ENCODE assay signal across 8 cellular contexts in genomic region chr5:173888473-173889135, GRCh38. TPM values are rescaled to one million over a fixed set of nuclear protein-coding genes. Genes with fewer than 3 reads are reported as not detected.
DNase-seq lines count a peak whose midpoint lies in the region; ATAC-seq lines count a peak whose summit lies in the region.

No MANE protein-coding gene starts in this region.

- H3K4me3 ChIP-seq in SJSA1: peak overlapping the region; percentile 61
- peak overlapping the region; percentile 61 to 90 for H3K4me3 ChIP-seq in muscle layer of duodenum (ENCODE audit: low read depth in 1 of 2, low read length in 2 of 2)

- no peaks in the 10 kb centered on the region for H3K27me3 ChIP-seq in SJSA1 (replicated peaks)
- no peaks in the 10 kb centered on the region for H3K27me3 ChIP-seq in muscle layer of duodenum (ENCODE audit: low read depth, low read length)

- H3K27ac ChIP-seq in SJSA1 (peak overlapping the region; percentile 39), muscle layer of duodenum (ENCODE audit: low read length) (peak overlapping the region; percentile 82)

- ATAC-seq in GM21528 (IDR thresholded peaks at IDR 0.05; ENCODE audit: low FRiP score, unreplicated experiment): no peak
- ATAC-seq in HG03039 (IDR thresholded peaks at IDR 0.05; ENCODE audit: unreplicated experiment): no peak

- DNase-seq in NCI-H1092 treated with DMSO at 0.1 percent for 48 hours (lab: John Stamatoyannopoulos, UW) (peak; percentile 31), NCI-H1092 (lab: John Stamatoyannopoulos, UW) (no peak), SJSA1 (ENCODE audit: low read depth in 1 of 2, low spot score in 2 of 2) (no peak), NCI-H510A treated with DMSO at 0.1 percent for 48 hours (lab: John Stamatoyannopoulos, UW) (no peak)
- DNase-seq in effector CD4-positive, alpha-beta T cell: peak; percentile 8

- peaks cover 43% of the 10 kb centered on the region for H3K4me1 ChIP-seq in SJSA1 (replicated peaks)
- peaks cover 11 to 21% of the 10 kb centered on the region in 2 donors for H3K4me1 ChIP-seq in muscle layer of duodenum (ENCODE audit: control insufficient read depth in 1 of 2, insufficient read depth in 2 of 2, low read length in 2 of 2)

- no peaks in the 10 kb centered on the region for H3K9me3 ChIP-seq in SJSA1 (replicated peaks)
- no peaks in the 10 kb centered on the region for H3K9me3 ChIP-seq in muscle layer of duodenum (ENCODE audit: control insufficient read depth in 1 of 2, low read length in 2 of 2)

- H3K36me3 ChIP-seq in SJSA1 (peaks cover 10% of the 10 kb centered on the region), muscle layer of duodenum (ENCODE audit: control insufficient read depth in 1 of 2, insufficient read depth in 2 of 2, low read length in 2 of 2) (no peaks in the 10 kb centered on the region)

RNA-seq across cellular contexts. Expression of gene CPEB4, which starts 0.5 kb away (rescaled TPM):
- total RNA-seq in SJSA1 (2014; rRNA removed; shearing (Covaris generic)): 23.4 and 27.1 TPM in 2 replicates

Comparison
In these comparisons a context has a peak if more than half of its experiments do, and no peak if none do; other contexts are left out.
1. DNase-seq: peak in NCI-H1092 treated with DMSO at 0.1 percent for 48 hours (single experiment) and effector CD4-positive, alpha-beta T cell (single experiment); none in NCI-H1092 (single experiment), SJSA1 (0 of 2) and NCI-H510A treated with DMSO at 0.1 percent for 48 hours (single experiment).